Comparison of ENCODE assay signal across 9 cellular contexts in the genomic region with DNA sequence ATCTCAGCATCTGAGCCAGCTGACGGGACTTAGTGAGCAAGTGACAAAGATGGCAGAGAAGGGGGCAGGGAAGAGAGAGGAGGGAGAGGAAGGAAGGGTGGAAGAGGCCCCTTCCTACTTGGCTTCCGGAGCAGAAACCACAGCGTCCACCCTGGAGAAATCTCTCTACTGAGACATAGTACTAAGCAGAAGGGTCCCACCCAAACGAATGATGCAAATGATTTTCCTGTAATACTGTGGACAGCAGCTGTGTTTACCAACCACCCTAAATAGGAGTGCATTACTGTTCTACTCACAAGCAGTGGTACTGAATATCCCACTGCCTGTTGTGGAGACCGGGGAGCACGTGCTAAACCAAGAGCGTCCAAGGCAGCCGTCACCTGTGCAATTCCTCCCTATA. TPM values are rescaled to one million over a fixed set of nuclear protein-coding genes. Genes with fewer than 3 reads are reported as not detected.
DNase-seq lines count a peak whose midpoint lies in the region; ATAC-seq, FAIRE-seq and TF ChIP-seq lines count a peak whose summit lies in the region.
"Had no signal": no experiment of that assay in that cellular context is flagged by ENCODE, and none has a peak within 500 bp of the region (broad histone marks: within the 10 kb centered on the region; RNA-seq: fewer than 3 reads in every experiment).

No MANE protein-coding gene starts in this region.

- no peak overlapping the region for H2BK12ac ChIP-seq in H1 (ENCODE audit: low read depth, low read length)

- peaks cover 25 to 41% (median 36%) of the 10 kb centered on the region in 3 donors for H3K4me1 Mint-ChIP-seq in CD8-positive, alpha-beta memory T cell

- H3K27ac ChIP-seq in CD8-positive, alpha-beta memory T cell (ENCODE audit: low read depth, low read length): no peak overlapping the region
- H3K27ac ChIP-seq in H1 (ENCODE audit: low read depth, low read length): no peak overlapping the region

- WGBS in H1 (ENCODE audit: extremely low coverage in 1 of 2, insufficient coverage in 1 of 2, insufficient read length in 1 of 2, insufficient replicate concordance in 2 of 2, low coverage in 1 of 2, low lambda C conversion rate in 2 of 2, missing lambda C conversion rate in 1 of 2), 2 experiments: 87% methylated on average over 8 of the region's 8 CpGs; no CpG with 5 or more reads in 1 of the 2 experiments

- no peak overlapping the region for H3K56ac ChIP-seq in H1 (replicated peaks; ENCODE audit: insufficient read length, low read depth, low read length)

- H3K4me1 ChIP-seq in CD8-positive, alpha-beta memory T cell (ENCODE audit: insufficient read depth, low read length): peaks cover 13% of the 10 kb centered on the region
- H3K4me1 ChIP-seq in H1 (replicated peaks in 1 of 4; ENCODE audit: control insufficient read depth in 3 of 4, insufficient read depth in 4 of 4, low read length in 3 of 4): no peaks in the 10 kb centered on the region

- H2AK5ac ChIP-seq in H1 (ENCODE audit: low read depth, low read length): no peak overlapping the region

- H2BK20ac ChIP-seq in H1 (ENCODE audit: low read length): no peak overlapping the region

- peak overlapping the region; percentile 9 for H3K4me3 ChIP-seq in CD8-positive, alpha-beta memory T cell (ENCODE audit: low read length)
- no peak overlapping the region for H3K4me3 ChIP-seq in H1 (ENCODE audit: extremely low read depth in 1 of 4, insufficient read depth in 2 of 4, low read depth in 3 of 4, low read length in 4 of 4)

- no peak overlapping the region for H3K4me2 ChIP-seq in H1 (ENCODE audit: insufficient read depth in 1 of 2, low read depth in 2 of 2, low read length in 2 of 2)

- POLR2A ChIA-PET in CD8-positive, alpha-beta memory T cell (lab: Charles Lee): no interaction called here
- POLR2A ChIA-PET in H1 (lab: Charles Lee; ENCODE audit: partially characterized antibody): no interaction called here

- no peak overlapping the region for H2BK15ac ChIP-seq in H1 (ENCODE audit: low read length)

- in situ Hi-C loops in KBM-7 (cut with MboI; ENCODE audit: low pct_unique_long_range_greater_than_20kb, low sequenced_read_pairs): no loop called here

- H2BK120ac ChIP-seq in H1 (replicated peaks; ENCODE audit: low read depth, low read length): no peak overlapping the region

- no peak for TF ChIP-seq RAD21 in H1 (IDR thresholded peaks at IDR 0.05 in 1 of 2, conservative IDR thresholded peaks at IDR 0.05 in 1 of 2; ENCODE audit: low read depth in 2 of 2, low read length in 2 of 2)

- no peaks in the 10 kb centered on the region for H3K36me3 ChIP-seq in CD8-positive, alpha-beta memory T cell (ENCODE audit: insufficient read depth, low read length)
- H3K36me3 ChIP-seq in H1 (ENCODE audit: control insufficient read depth in 2 of 4, insufficient read depth in 4 of 4, low read length in 3 of 4): no peaks in the 10 kb centered on the region

- H3K9me3 ChIP-seq in CD8-positive, alpha-beta memory T cell (ENCODE audit: low read length): no peaks in the 10 kb centered on the region
- no peaks in the 10 kb centered on the region for H3K9me3 ChIP-seq in H1 (ENCODE audit: insufficient read depth in 2 of 2, low read depth in 1 of 2, low read length in 1 of 2)

- H3K14ac ChIP-seq in H1 (ENCODE audit: insufficient read length): no peak overlapping the region

- TF ChIP-seq EP300 in H1 (IDR thresholded peaks at IDR 0.05; ENCODE audit: borderline replicate concordance in 1 of 2, low read depth in 2 of 2, low read length in 2 of 2): no peak

- peak overlapping the region in 6 of 8 donors; percentile 36 to 79 (median 62) for H3K27ac Mint-ChIP-seq in CD8-positive, alpha-beta memory T cell

- H3K23ac ChIP-seq in H1 (ENCODE audit: insufficient read length): no peak overlapping the region

- H4K8ac ChIP-seq in H1 (ENCODE audit: extremely low read depth, insufficient read depth, low read length): no peak overlapping the region

- FAIRE-seq in H1 (lab: Jason Lieb, UNC): no peak
- FAIRE-seq in urothelium cell line (lab: Jason Lieb, UNC): no peak

- H3K27me3 Mint-ChIP-seq in CD8-positive, alpha-beta memory T cell: no peaks in the 10 kb centered on the region

- no peaks in the 10 kb centered on the region for H3K27me3 ChIP-seq in CD8-positive, alpha-beta memory T cell (ENCODE audit: insufficient read depth, low read length, poor library complexity, severe bottlenecking)
- no peaks in the 10 kb centered on the region for H3K27me3 ChIP-seq in H1 (replicated peaks in 1 of 4; ENCODE audit: control insufficient read depth in 3 of 4, extremely low read depth in 1 of 4, insufficient read depth in 3 of 4, low read length in 3 of 4)

- H3K4me3 Mint-ChIP-seq in CD8-positive, alpha-beta memory T cell: peak overlapping the region in 6 of 7 donors; percentile 39 to 80 (median 66)

- H2AFZ ChIP-seq in H1 (ENCODE audit: low read length): peak overlapping the region; percentile 70; the same call in 1 of the 2 replicates

- H3K9me3 Mint-ChIP-seq in CD8-positive, alpha-beta memory T cell: no peaks in the 10 kb centered on the region

- no peaks in the 10 kb centered on the region for H3K79me2 ChIP-seq in H1 (ENCODE audit: control insufficient read depth in 1 of 2, insufficient read depth in 2 of 2, low read length in 2 of 2)

- H3K79me1 ChIP-seq in H1 (ENCODE audit: low read depth, low read length): no peaks in the 10 kb centered on the region

- no peak overlapping the region for H3K4ac ChIP-seq in H1 (replicated peaks; ENCODE audit: insufficient read length, low read depth, low read length)

- H3K18ac ChIP-seq in H1 (ENCODE audit: extremely low read depth, low read length): no peak overlapping the region

- TF ChIP-seq CTCF in H1 (IDR thresholded peaks at IDR 0.05; ENCODE audit: control extremely low read depth in 1 of 3, insufficient read depth in 1 of 3, low read depth in 1 of 3, low read length in 3 of 3): no peak

- peaks cover 2 to 10% (median 7%) of the 10 kb centered on the region in 3 donors for H3K36me3 Mint-ChIP-seq in CD8-positive, alpha-beta memory T cell

- ATAC-seq in GM21423 (IDR thresholded peaks at IDR 0.05; ENCODE audit: unreplicated experiment): peak; percentile 50

- DNase-seq in CD8-positive, alpha-beta memory T cell: peak in 1 of 5 donors; percentile 3
- peak; percentile 93 for DNase-seq in KBM-7
- no peak for DNase-seq in H1 (ENCODE audit: low read depth in 1 of 2, low spot score in 2 of 2)
- no peak for DNase-seq in urothelium cell line (ENCODE audit: low spot score)
- no peak for DNase-seq in effector CD4-positive, alpha-beta T cell
- no peak for DNase-seq in epidermal melanocyte (ENCODE audit: insufficient read length, low spot score)
- DNase-seq in SW480 (ENCODE audit: low spot score): no peak

- H4K91ac ChIP-seq in H1 (replicated peaks; ENCODE audit: insufficient read length, low read length): no peak overlapping the region

- no peaks in the 10 kb centered on the region for H3K23me2 ChIP-seq in H1 (ENCODE audit: low read depth, low read length)

- H4K5ac ChIP-seq in H1 (ENCODE audit: insufficient read length, low read depth, low read length): no peak overlapping the region

- no peaks in the 10 kb centered on the region for H4K20me1 ChIP-seq in H1 (replicated peaks in 1 of 2; ENCODE audit: control insufficient read depth in 1 of 2, insufficient read depth in 2 of 2, low read length in 2 of 2)

- CTCF ChIA-PET in CD8-positive, alpha-beta memory T cell (lab: Charles Lee): interaction anchor here (1.2 kb wide), 1 partner anchor 89 kb away, joined by 3 read pairs; no protein-coding TSS in a partner anchor
- CTCF ChIA-PET in H1 (lab: Charles Lee; ENCODE audit: partially characterized antibody): interaction anchor here (0.6 to 0.9 kb wide), 2 partner anchors 40 to 764 kb away, joined by 4 read pairs; no protein-coding TSS in a partner anchor

- no peak overlapping the region for H3K9ac ChIP-seq in H1 (replicated peaks in 1 of 4; ENCODE audit: extremely low read depth in 1 of 4, low read depth in 3 of 4, low read length in 3 of 4)

- no peak for TF ChIP-seq POLR2A in H1 (IDR thresholded peaks at IDR 0.05; ENCODE audit: control extremely low read depth in 1 of 2, low read depth in 2 of 2, low read length in 2 of 2)

- H2BK5ac ChIP-seq in H1 (ENCODE audit: low read depth, low read length): no peak overlapping the region

TF ChIP-seq in H1, 55 proteins besides CTCF, POLR2A, EP300 and RAD21 (continues in another document):
- TF ChIP-seq TCF12 (IDR thresholded peaks at IDR 0.05; ENCODE audit: low read depth, low read length): no peak
- TF ChIP-seq KDM5A (IDR thresholded peaks at IDR 0.05; ENCODE audit: low read length): no peak
- no peak for TF ChIP-seq SAP30 (IDR thresholded peaks at IDR 0.05; ENCODE audit: insufficient read depth, insufficient replicate concordance, low read length)
- TF ChIP-seq RFX5 (IDR thresholded peaks at IDR 0.05; ENCODE audit: borderline replicate concordance, low read depth, low read length): no peak
- TF ChIP-seq YY1 (IDR thresholded peaks at IDR 0.05; ENCODE audit: low read depth, low read length): no peak
- TF ChIP-seq, protein P1, sequence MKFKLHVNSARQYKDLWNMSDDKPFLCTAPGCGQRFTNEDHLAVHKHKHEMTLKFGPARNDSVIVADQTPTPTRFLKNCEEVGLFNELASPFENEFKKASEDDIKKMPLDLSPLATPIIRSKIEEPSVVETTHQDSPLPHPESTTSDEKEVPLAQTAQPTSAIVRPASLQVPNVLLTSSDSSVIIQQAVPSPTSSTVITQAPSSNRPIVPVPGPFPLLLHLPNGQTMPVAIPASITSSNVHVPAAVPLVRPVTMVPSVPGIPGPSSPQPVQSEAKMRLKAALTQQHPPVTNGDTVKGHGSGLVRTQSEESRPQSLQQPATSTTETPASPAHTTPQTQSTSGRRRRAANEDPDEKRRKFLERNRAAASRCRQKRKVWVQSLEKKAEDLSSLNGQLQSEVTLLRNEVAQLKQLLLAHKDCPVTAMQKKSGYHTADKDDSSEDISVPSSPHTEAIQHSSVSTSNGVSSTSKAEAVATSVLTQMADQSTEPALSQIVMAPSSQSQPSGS (IDR thresholded peaks at IDR 0.05; ENCODE audit: low read length): no peak
- TF ChIP-seq BACH1 (IDR thresholded peaks at IDR 0.05; ENCODE audit: low read length): no peak
- TF ChIP-seq MAFK (IDR thresholded peaks at IDR 0.05; ENCODE audit: low read depth, low read length): no peak
- TF ChIP-seq, protein P2, sequence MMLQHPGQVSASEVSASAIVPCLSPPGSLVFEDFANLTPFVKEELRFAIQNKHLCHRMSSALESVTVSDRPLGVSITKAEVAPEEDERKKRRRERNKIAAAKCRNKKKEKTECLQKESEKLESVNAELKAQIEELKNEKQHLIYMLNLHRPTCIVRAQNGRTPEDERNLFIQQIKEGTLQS (IDR thresholded peaks at IDR 0.05; ENCODE audit: insufficient read depth, low read depth, low read length): no peak

RNA-seq across cellular contexts. Expression of a gene that starts 29.4 kb away (rescaled TPM):
- 1 to 10 TPM; 3.3 to 3.5 TPM for total RNA-seq in CD8-positive, alpha-beta memory T cell
- polyA plus RNA-seq in CD8-positive, alpha-beta memory T cell: 5.9 TPM
- total RNA-seq in H1 (2021; fragmentation: NEBNext Ultra II Directional; extraction: Animal tissue kit (Norgen Biotek cat#: 25700)): not detected in 2 replicates
- not detected in 2 replicates for polyA plus RNA-seq in H1 (2011; rRNA removed)
- not detected for polyA plus RNA-seq in H1 (2011; cell fraction: cytosol; rRNA removed)
- polyA plus RNA-seq in H1 (2011; cell fraction: nucleus; rRNA removed): not detected
- not detected in 4 replicates for polyA plus RNA-seq in H1 (2012, experiment 1 of 2)
- not detected for polyA plus RNA-seq in H1 (2012, experiment 2 of 2)
- polyA plus RNA-seq in H1 (2013, experiment 1 of 2): not detected
- polyA plus RNA-seq in H1 (2013, experiment 2 of 2): not detected
- polyA minus RNA-seq in H1 (2011; rRNA and poly(A)+ RNA removed): not detected in 2 replicates
- not detected for polyA minus RNA-seq in H1 (2011; cell fraction: cytosol; rRNA and poly(A)+ RNA removed)
- not detected for polyA minus RNA-seq in H1 (2011; cell fraction: nucleus; rRNA and poly(A)+ RNA removed)
- total RNA-seq: fibroblast of villous mesenchyme had no signal
